1 cellular context compared by ENCODE assay signal in the genomic region with DNA sequence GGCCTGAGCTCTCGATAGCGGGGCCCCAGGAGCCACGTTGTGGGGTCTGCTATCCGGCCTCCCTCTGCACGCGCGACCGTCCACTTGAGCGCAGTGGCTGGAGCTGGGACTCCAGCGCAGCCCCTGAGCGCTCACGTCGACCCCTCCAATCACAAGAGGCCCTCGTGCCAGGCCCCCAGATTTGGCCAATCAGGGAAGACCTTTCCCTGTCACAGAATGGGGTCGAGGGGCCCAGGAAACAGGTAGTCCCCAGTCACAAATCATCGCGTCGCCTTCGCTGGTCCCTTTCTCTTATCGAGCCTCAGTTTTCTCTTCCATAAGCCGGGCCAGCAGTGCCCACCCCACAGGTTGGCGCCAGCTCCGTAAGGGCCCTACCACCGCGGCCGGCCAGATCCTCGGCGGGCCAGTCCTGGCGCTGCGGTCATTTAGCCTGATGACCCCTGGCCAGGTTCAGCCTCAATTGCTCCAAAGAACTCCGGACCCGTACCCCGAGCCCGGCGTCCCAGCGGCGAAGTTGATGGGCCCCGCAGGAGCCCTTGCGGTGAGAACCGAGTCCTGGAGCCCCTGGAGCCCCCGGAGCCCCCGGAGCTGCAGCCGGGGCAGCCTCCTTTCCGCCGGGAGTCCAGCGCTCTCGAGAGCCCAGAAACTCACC.
A peak's percentile ranks its signal among the peaks of the same experiment; 100 is the strongest.
TF ChIP-seq lines count a peak whose summit lies in the region.

No MANE protein-coding gene starts in this region.

TF ChIP-seq in HEK293, 187 proteins besides CTCF, POLR2A, EP300 and RAD21 (continued from another document):
- TF ChIP-seq, protein P1, sequence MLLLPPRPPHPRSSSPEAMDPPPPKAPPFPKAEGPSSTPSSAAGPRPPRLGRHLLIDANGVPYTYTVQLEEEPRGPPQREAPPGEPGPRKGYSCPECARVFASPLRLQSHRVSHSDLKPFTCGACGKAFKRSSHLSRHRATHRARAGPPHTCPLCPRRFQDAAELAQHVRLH (tag by site-specific recombination; IDR thresholded peaks at IDR 0.05), result no peak
- 0 out of 2 replicates have a peak, but pooled peaks have one; percentile 23 for TF ChIP-seq PRDM1 (tag by site-specific recombination; IDR thresholded peaks at IDR 0.05)
- TF ChIP-seq ZBTB48 (tag by site-specific recombination; IDR thresholded peaks at IDR 0.05), result peak; percentile 66
- no peak for TF ChIP-seq ZBTB21 (tag by site-specific recombination; IDR thresholded peaks at IDR 0.05)
- TF ChIP-seq, protein P2, sequence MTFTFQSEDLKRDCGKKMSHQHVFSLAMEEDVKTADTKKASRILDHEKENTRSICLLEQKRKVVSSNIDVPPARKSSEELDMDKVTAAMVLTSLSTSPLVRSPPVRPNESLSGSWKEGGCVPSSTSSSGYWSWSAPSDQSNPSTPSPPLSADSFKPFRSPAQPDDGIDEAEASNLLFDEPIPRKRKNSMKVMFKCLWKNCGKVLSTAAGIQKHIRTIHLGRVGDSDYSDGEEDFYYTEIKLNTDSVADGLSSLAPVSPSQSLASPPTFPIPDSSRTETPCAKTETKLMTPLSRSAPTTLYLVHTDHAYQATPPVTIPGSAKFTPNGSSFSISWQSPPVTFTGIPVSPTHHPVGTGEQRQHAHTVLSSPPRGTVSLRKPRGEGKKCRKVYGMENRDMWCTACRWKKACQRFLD (tag by site-specific recombination; IDR thresholded peaks at IDR 0.05), result no peak
- TF ChIP-seq ZNF223 (tag by site-specific recombination; IDR thresholded peaks at IDR 0.05), result no peak
- TF ChIP-seq ZNF157 (tag by site-specific recombination; IDR thresholded peaks at IDR 0.05), result no peak
- no peak for TF ChIP-seq KLF9 (tag by site-specific recombination; IDR thresholded peaks at IDR 0.05; ENCODE audit: low read depth)
- no peak for TF ChIP-seq MZF1 (tag by site-specific recombination; IDR thresholded peaks at IDR 0.05; ENCODE audit: borderline replicate concordance)
- TF ChIP-seq, protein P3, sequence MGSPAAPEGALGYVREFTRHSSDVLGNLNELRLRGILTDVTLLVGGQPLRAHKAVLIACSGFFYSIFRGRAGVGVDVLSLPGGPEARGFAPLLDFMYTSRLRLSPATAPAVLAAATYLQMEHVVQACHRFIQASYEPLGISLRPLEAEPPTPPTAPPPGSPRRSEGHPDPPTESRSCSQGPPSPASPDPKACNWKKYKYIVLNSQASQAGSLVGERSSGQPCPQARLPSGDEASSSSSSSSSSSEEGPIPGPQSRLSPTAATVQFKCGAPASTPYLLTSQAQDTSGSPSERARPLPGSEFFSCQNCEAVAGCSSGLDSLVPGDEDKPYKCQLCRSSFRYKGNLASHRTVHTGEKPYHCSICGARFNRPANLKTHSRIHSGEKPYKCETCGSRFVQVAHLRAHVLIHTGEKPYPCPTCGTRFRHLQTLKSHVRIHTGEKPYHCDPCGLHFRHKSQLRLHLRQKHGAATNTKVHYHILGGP (tag by site-specific recombination; IDR thresholded peaks at IDR 0.05), result no peak
- no peak for TF ChIP-seq SCRT1 (tag by site-specific recombination; IDR thresholded peaks at IDR 0.05; ENCODE audit: borderline replicate concordance)
- TF ChIP-seq, protein P4, sequence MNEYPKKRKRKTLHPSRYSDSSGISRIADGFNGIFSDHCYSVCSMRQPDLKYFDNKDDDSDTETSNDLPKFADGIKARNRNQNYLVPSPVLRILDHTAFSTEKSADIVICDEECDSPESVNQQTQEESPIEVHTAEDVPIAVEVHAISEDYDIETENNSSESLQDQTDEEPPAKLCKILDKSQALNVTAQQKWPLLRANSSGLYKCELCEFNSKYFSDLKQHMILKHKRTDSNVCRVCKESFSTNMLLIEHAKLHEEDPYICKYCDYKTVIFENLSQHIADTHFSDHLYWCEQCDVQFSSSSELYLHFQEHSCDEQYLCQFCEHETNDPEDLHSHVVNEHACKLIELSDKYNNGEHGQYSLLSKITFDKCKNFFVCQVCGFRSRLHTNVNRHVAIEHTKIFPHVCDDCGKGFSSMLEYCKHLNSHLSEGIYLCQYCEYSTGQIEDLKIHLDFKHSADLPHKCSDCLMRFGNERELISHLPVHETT (tag by site-specific recombination; IDR thresholded peaks at IDR 0.05), result no peak
- TF ChIP-seq, protein P5, sequence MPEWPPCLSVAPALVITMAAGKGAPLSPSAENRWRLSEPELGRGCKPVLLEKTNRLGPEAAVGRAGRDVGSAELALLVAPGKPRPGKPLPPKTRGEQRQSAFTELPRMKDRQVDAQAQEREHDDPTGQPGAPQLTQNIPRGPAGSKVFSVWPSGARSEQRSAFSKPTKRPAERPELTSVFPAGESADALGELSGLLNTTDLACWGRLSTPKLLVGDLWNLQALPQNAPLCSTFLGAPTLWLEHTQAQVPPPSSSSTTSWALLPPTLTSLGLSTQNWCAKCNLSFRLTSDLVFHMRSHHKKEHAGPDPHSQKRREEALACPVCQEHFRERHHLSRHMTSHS (tag by site-specific recombination; IDR thresholded peaks at IDR 0.05), result no peak
- TF ChIP-seq ZNF10 (tag by site-specific recombination; IDR thresholded peaks at IDR 0.05), result no peak
- no peak for TF ChIP-seq ZNF350 (tag by site-specific recombination; IDR thresholded peaks at IDR 0.05)
- TF ChIP-seq ZNF791 (tag by site-specific recombination; IDR thresholded peaks at IDR 0.05), result no peak
- TF ChIP-seq ZNF514 (tag by site-specific recombination; IDR thresholded peaks at IDR 0.05), result no peak
- TF ChIP-seq ZNF155 (tag by site-specific recombination; IDR thresholded peaks at IDR 0.05), result no peak
- no peak for TF ChIP-seq SALL2 (tag by site-specific recombination; IDR thresholded peaks at IDR 0.05; ENCODE audit: borderline replicate concordance)
- TF ChIP-seq ZNF623 (tag by site-specific recombination; IDR thresholded peaks at IDR 0.05), result no peak
- TF ChIP-seq ZNF112 (tag by site-specific recombination; IDR thresholded peaks at IDR 0.05), result no peak
- no peak for TF ChIP-seq ZNF132 (tag by site-specific recombination; IDR thresholded peaks at IDR 0.05; ENCODE audit: borderline replicate concordance)
- peak; percentile 75 for TF ChIP-seq SP2 (tag by site-specific recombination; IDR thresholded peaks at IDR 0.05)
- no peak for TF ChIP-seq KLF1 (tag by site-specific recombination; IDR thresholded peaks at IDR 0.05)
- TF ChIP-seq ZNF146 (tag by site-specific recombination; IDR thresholded peaks at IDR 0.05), result no peak
- no peak for TF ChIP-seq ZNF48 (tag by site-specific recombination; IDR thresholded peaks at IDR 0.05)
- TF ChIP-seq ZNF416 (tag by site-specific recombination; IDR thresholded peaks at IDR 0.05), result no peak
- no peak for TF ChIP-seq ZNF169 (tag by site-specific recombination; IDR thresholded peaks at IDR 0.05)
- TF ChIP-seq SCRT2 (tag by site-specific recombination; IDR thresholded peaks at IDR 0.05), result peak; percentile 71
- TF ChIP-seq ZNF792 (tag by site-specific recombination; IDR thresholded peaks at IDR 0.05), result no peak
- TF ChIP-seq, protein P6, sequence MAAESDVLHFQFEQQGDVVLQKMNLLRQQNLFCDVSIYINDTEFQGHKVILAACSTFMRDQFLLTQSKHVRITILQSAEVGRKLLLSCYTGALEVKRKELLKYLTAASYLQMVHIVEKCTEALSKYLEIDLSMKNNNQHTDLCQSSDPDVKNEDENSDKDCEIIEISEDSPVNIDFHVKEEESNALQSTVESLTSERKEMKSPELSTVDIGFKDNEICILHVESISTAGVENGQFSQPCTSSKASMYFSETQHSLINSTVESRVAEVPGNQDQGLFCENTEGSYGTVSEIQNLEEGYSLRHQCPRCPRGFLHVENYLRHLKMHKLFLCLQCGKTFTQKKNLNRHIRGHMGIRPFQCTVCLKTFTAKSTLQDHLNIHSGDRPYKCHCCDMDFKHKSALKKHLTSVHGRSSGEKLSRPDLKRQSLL (tag by site-specific recombination; IDR thresholded peaks at IDR 0.05), result peak; percentile 97
- TF ChIP-seq OVOL3 (tag by site-specific recombination; IDR thresholded peaks at IDR 0.05), result no peak
- TF ChIP-seq ZNF404 (tag by site-specific recombination; IDR thresholded peaks at IDR 0.05), result no peak
- TF ChIP-seq BCL11A (tag by site-specific recombination; IDR thresholded peaks at IDR 0.05; ENCODE audit: low read depth), result no peak
- TF ChIP-seq ZBTB44 (tag by site-specific recombination; IDR thresholded peaks at IDR 0.05), result no peak
